In genomic region chr7:6258440-6259182, GRCh38 we compare ENCODE assay signal across 11 cellular contexts. TPM values are rescaled to one million over a fixed set of nuclear protein-coding genes. Genes with fewer than 3 reads are reported as not detected.
A peak's percentile ranks its signal among the peaks of the same experiment; 100 is the strongest.
DNase-seq lines count a peak whose midpoint lies in the region; TF ChIP-seq lines count a peak whose summit lies in the region.
"Had no signal": no experiment of that assay in that cellular context is flagged by ENCODE, and none has a peak within 500 bp of the region (broad histone marks: within the 10 kb centered on the region; RNA-seq: fewer than 3 reads in every experiment).

No MANE protein-coding gene starts in this region.

- H3K9me3 Mint-ChIP-seq in activated naive CD4-positive, alpha-beta T cell treated with anti-CD3 and anti-CD28 coated beads, Interleukin-2, amount 10 ng/mL, durations not matched to agents 7 days and 5 days, result no peaks in the 10 kb centered on the region
- H3K9me3 Mint-ChIP-seq: naive thymus-derived CD4-positive, alpha-beta T cell had no signal

- TF ChIP-seq CTCF in fibroblast of villous mesenchyme (IDR thresholded peaks at IDR 0.05; ENCODE audit: insufficient read depth, low read depth, low read length) (no peak), smooth muscle cell (IDR thresholded peaks at IDR 0.05; ENCODE audit: borderline replicate concordance, insufficient read depth, poor library complexity, severe bottlenecking) (no peak)

- H3K4me1 ChIP-seq in SJSA1 (replicated peaks), result peaks cover 67% of the 10 kb centered on the region
- H3K4me1 ChIP-seq in smooth muscle cell (ENCODE audit: low read depth), result peaks cover 22% of the 10 kb centered on the region

- peak overlapping the region; percentile 59 for H3K9ac ChIP-seq in smooth muscle cell (ENCODE audit: low read depth)

- peaks cover 19% of the 10 kb centered on the region for H3F3A ChIP-seq in smooth muscle cell (ENCODE audit: low read depth)

- no peaks in the 10 kb centered on the region for H3K36me3 Mint-ChIP-seq in activated naive CD4-positive, alpha-beta T cell treated with anti-CD3 and anti-CD28 coated beads, Interleukin-2, amount 10 ng/mL, durations not matched to agents 7 days and 5 days
- H3K36me3 Mint-ChIP-seq: naive thymus-derived CD4-positive, alpha-beta T cell had no signal

- DNase-seq in GM04503 (ENCODE audit: low read depth) (peak; percentile 90), SJSA1 (ENCODE audit: low read depth in 1 of 2, low spot score in 2 of 2) (peak in 1 of 2 experiments; percentile 69), fibroblast of villous mesenchyme (ENCODE audit: low read depth) (peak; percentile 93), smooth muscle cell (lab: John Stamatoyannopoulos, UW; ENCODE audit: unreplicated experiment) (no peak), ureter (ENCODE audit: low spot score) (no peak), Kasumi-1 (lab: John Stamatoyannopoulos, UW) (no peak)
- no peak for DNase-seq in activated naive CD4-positive, alpha-beta T cell (lab: John Stamatoyannopoulos, UW)
- no peak for DNase-seq in activated naive CD4-positive, alpha-beta T cell treated with anti-CD3 and anti-CD28 coated beads, Interleukin-2, amount 10 ng/mL, durations not matched to agents 7 days and 5 days
- DNase-seq: naive thymus-derived CD4-positive, alpha-beta T cell; NCI-H1417 treated with DMSO at 0.1 percent for 48 hours; T-helper 9 cell had no signal

- CTCF ChIA-PET in activated naive CD4-positive, alpha-beta T cell treated with anti-CD3 and anti-CD28 coated beads, Interleukin-2, amount 10 ng/mL, durations not matched to agents 7 days and 5 days (lab: Charles Lee), result no interaction called here

- H3K27ac Mint-ChIP-seq in activated naive CD4-positive, alpha-beta T cell treated with anti-CD3 and anti-CD28 coated beads, Interleukin-2, amount 10 ng/mL, durations not matched to agents 7 days and 5 days, result no peak overlapping the region
- H3K27ac Mint-ChIP-seq: naive thymus-derived CD4-positive, alpha-beta T cell had no signal

- peaks cover 14% of the 10 kb centered on the region for H4K20me1 ChIP-seq in smooth muscle cell (ENCODE audit: low read depth)

- H3K27me3 Mint-ChIP-seq in activated naive CD4-positive, alpha-beta T cell treated with anti-CD3 and anti-CD28 coated beads, Interleukin-2, amount 10 ng/mL, durations not matched to agents 7 days and 5 days, result peaks cover 27% of the 10 kb centered on the region

- peak overlapping the region; percentile 28 for H3K4me2 ChIP-seq in smooth muscle cell

- H3K27me3 ChIP-seq in SJSA1 (replicated peaks) (no peaks in the 10 kb centered on the region), smooth muscle cell (ENCODE audit: low read depth) (no peaks in the 10 kb centered on the region)

- H3K36me3 ChIP-seq in SJSA1 (peaks cover 6% of the 10 kb centered on the region; the same call in 1 of the 2 replicates), smooth muscle cell (ENCODE audit: low read depth) (no peaks in the 10 kb centered on the region)

- H3K4me1 Mint-ChIP-seq in activated naive CD4-positive, alpha-beta T cell treated with anti-CD3 and anti-CD28 coated beads, Interleukin-2, amount 10 ng/mL, durations not matched to agents 7 days and 5 days, result peaks cover 23% of the 10 kb centered on the region

- H3K79me2 ChIP-seq in smooth muscle cell (ENCODE audit: low read depth), result peaks cover 47% of the 10 kb centered on the region

- 62% methylated on average over 5 of the region's 5 CpGs for WGBS in smooth muscle cell (ENCODE audit: low lambda C conversion rate)

- H3K27ac ChIP-seq in SJSA1 (peak overlapping the region; percentile 87), smooth muscle cell (ENCODE audit: low read depth) (peak overlapping the region; percentile 84)

- no peak overlapping the region for H2AFZ ChIP-seq in smooth muscle cell (ENCODE audit: low read depth)

- H3K4me3 ChIP-seq in SJSA1 (no peak overlapping the region), fibroblast of villous mesenchyme (ENCODE audit: low read depth, low read length) (peak overlapping the region; percentile 7), smooth muscle cell (no peak overlapping the region)

- no peak overlapping the region for H3K4me3 Mint-ChIP-seq in activated naive CD4-positive, alpha-beta T cell treated with anti-CD3 and anti-CD28 coated beads, Interleukin-2, amount 10 ng/mL, durations not matched to agents 7 days and 5 days
- H3K4me3 Mint-ChIP-seq: naive thymus-derived CD4-positive, alpha-beta T cell had no signal

- H3K9me3 ChIP-seq in SJSA1 (replicated peaks) (no peaks in the 10 kb centered on the region), smooth muscle cell (replicated peaks; ENCODE audit: low read depth) (no peaks in the 10 kb centered on the region)

RNA-seq across cellular contexts. Expression of gene CYTH3, which starts 13.8 kb away (rescaled TPM):
- 38.6 and 47.8 TPM in 2 replicates for total RNA-seq in SJSA1 (2014; rRNA removed; shearing (Covaris generic))
- 33.2 and 36.1 TPM in 2 replicates for total RNA-seq in fibroblast of villous mesenchyme
- total RNA-seq in smooth muscle cell, result 7.6 and 18.4 TPM in 2 replicates
- 11.4 and 12.3 TPM in 2 replicates for polyA plus RNA-seq in smooth muscle cell
- 14.9 TPM for total RNA-seq in ureter

Comparison
In these comparisons a context has a peak if more than half of its experiments do, and no peak if none do; other contexts are left out.
1. DNase-seq: peak in GM04503 (single experiment) and fibroblast of villous mesenchyme (single experiment); none in smooth muscle cell (single experiment), activated naive CD4-positive, alpha-beta T cell (0 of 4), activated naive CD4-positive, alpha-beta T cell treated with anti-CD3 and anti-CD28 coated beads, Interleukin-2, amount 10 ng/mL, durations not matched to agents 7 days and 5 days (single experiment), ureter (single experiment) and Kasumi-1 (0 of 2).